ENCODE assay signal across 18 cellular contexts in the genomic region with DNA sequence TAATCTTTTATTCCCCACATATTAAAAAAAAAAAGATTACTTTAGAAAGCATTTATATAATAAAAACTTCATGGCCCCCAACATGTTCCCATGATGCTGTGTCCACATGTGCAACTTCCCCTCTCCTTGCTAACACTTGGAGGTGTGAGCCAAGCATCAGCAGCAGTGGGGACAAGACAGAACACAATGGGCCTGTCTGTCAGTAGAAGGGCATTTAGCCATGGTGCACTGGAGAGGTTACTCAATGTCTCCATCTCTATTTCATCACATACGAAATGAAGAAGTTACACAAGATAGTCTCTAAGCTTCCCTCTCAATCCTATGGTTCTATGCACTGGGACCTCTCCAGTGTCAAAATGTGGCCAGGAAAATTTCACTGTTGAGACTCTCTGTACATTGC. TPM values are rescaled to one million over a fixed set of nuclear protein-coding genes. Genes with fewer than 3 reads are reported as not detected.
A peak's percentile ranks its signal among the peaks of the same experiment; 100 is the strongest.
DNase-seq lines count a peak whose midpoint lies in the region; ATAC-seq and TF ChIP-seq lines count a peak whose summit lies in the region.
"Had no signal": no experiment of that assay in that cellular context is flagged by ENCODE, and none has a peak within 500 bp of the region (broad histone marks: within the 10 kb centered on the region; RNA-seq: fewer than 3 reads in every experiment).

No MANE protein-coding gene starts in this region.

- CTCF ChIA-PET in IMR-90 (lab: Yijun Ruan, JAX), result no interaction called here
- CTCF ChIA-PET in T-cell (lab: Charles Lee), result interaction anchor here (1.0 to 1.2 kb wide), 2 partner anchors 34 to 1288 kb away, joined by 3 read pairs; no protein-coding TSS in a partner anchor

- no peak overlapping the region; the same call in 1 of the 2 replicates for H3K23ac ChIP-seq in IMR-90 (ENCODE audit: low read depth, low read length)

- H4K20me1 ChIP-seq in IMR-90 (ENCODE audit: insufficient read depth, low read length), result no peaks in the 10 kb centered on the region

- dilution Hi-C loops in IMR-90 (cut with HindIII; ENCODE audit: low sequenced_read_pairs, unreplicated experiment), result no loop called here

- H3K18ac ChIP-seq in IMR-90 (ENCODE audit: low read depth, low read length), result no peak overlapping the region

- POLR2A ChIA-PET in IMR-90 (lab: Charles Lee; ENCODE audit: unreplicated experiment) (no interaction called here), T-cell (lab: Charles Lee) (no interaction called here)

- intact Hi-C loops in IMR-90 (cut with micrococcal nuclease) (no loop called here), psoas muscle (cut with DNase I) (no loop called here)

- peaks cover 0 to 4% of the 10 kb centered on the region in 2 donors for H3K27me3 Mint-ChIP-seq in T-cell

- no peak overlapping the region for H3K4me2 ChIP-seq in IMR-90 (ENCODE audit: low read depth, low read length)
- H3K4me2 ChIP-seq: hepatocyte, PC-9 had no signal

- H2BK5ac ChIP-seq in IMR-90 (ENCODE audit: low read depth, low read length, poor library complexity, severe bottlenecking), result no peak overlapping the region

- no peak overlapping the region for H4K8ac ChIP-seq in IMR-90 (ENCODE audit: low read depth in 2 of 2, low read length in 2 of 2)

- no peak overlapping the region for H4K5ac ChIP-seq in IMR-90 (ENCODE audit: low read depth, low read length)

- H3K4me3 ChIP-seq in IMR-90 (ENCODE audit: insufficient read depth, low read depth, low read length), result no peak overlapping the region
- no peak overlapping the region for H3K4me3 ChIP-seq in fibroblast of villous mesenchyme (ENCODE audit: low read depth, low read length)
- H3K4me3 ChIP-seq in psoas muscle, result no peak overlapping the region
- H3K4me3 ChIP-seq: hepatocyte, pancreas, PC-9, stomach had no signal

- H3K27me3 ChIP-seq in IMR-90 (ENCODE audit: control insufficient read depth, insufficient read depth, low read length) (no peaks in the 10 kb centered on the region), psoas muscle (ENCODE audit: insufficient read depth in 3 of 3, low read length in 2 of 3) (no peaks in the 10 kb centered on the region)
- H3K27me3 ChIP-seq: hepatocyte, pancreas, stomach had no signal

- no peak overlapping the region for H4K91ac ChIP-seq in IMR-90 (ENCODE audit: insufficient read depth, low read depth, low read length)

- no peak overlapping the region for H2BK20ac ChIP-seq in IMR-90 (ENCODE audit: low read depth, low read length)

- no peaks in the 10 kb centered on the region for H3K36me3 ChIP-seq in IMR-90 (ENCODE audit: control insufficient read depth, insufficient read depth, low read length)
- no peaks in the 10 kb centered on the region for H3K36me3 ChIP-seq in psoas muscle (ENCODE audit: insufficient read depth in 1 of 2, low read depth in 1 of 2)
- H3K36me3 ChIP-seq: pancreas, stomach had no signal

- H3K9me3 ChIP-seq in IMR-90 (ENCODE audit: control insufficient read depth, insufficient read depth, low read length) (no peaks in the 10 kb centered on the region), psoas muscle (no peaks in the 10 kb centered on the region)
- H3K9me3 ChIP-seq: pancreas, stomach had no signal

- no peaks in the 10 kb centered on the region for H3K79me1 ChIP-seq in IMR-90 (ENCODE audit: low read depth in 1 of 2, low read length in 2 of 2)

- no peak for TF ChIP-seq RAD21 in IMR-90 (IDR thresholded peaks at IDR 0.05; ENCODE audit: low read length)

- no peak overlapping the region for H3K27ac Mint-ChIP-seq in T-cell

- no peak overlapping the region for H2BK15ac ChIP-seq in IMR-90 (ENCODE audit: low read depth, low read length)

- no peak overlapping the region for H2AFZ ChIP-seq in IMR-90 (replicated peaks; ENCODE audit: low read length, poor library complexity)
- H2AFZ ChIP-seq: hepatocyte, PC-9 had no signal

- H3K4ac ChIP-seq in IMR-90 (ENCODE audit: low read depth, low read length), result no peak overlapping the region

- no peak overlapping the region for H3K4me3 Mint-ChIP-seq in T-cell

- DNase-seq in IMR-90 (no peak), SK-MEL-5 (ENCODE audit: low read depth, low spot score) (peak; percentile 41), fibroblast of villous mesenchyme (ENCODE audit: low read depth) (peak; percentile 9), psoas muscle (peak in 1 of 2 donors; percentile 27), T-cell (no peak), NAMALWA (ENCODE audit: low spot score) (no peak)
- DNase-seq: activated effector memory CD4-positive, alpha-beta T cell treated with anti-CD3 and anti-CD28 coated beads, Interleukin-2, amount 50 U/mL, for 16 hours; NCI-H187; NCI-H446; pancreas; PC-9; stomach; T-helper 1 cell had no signal

- H3K9me1 ChIP-seq in IMR-90 (ENCODE audit: insufficient read depth, low read length), result no peaks in the 10 kb centered on the region

- H3K9me3 Mint-ChIP-seq in T-cell, result no peaks in the 10 kb centered on the region

- BruUV-seq in IMR-90 (replicated peaks; lab: Mats Ljungman, UMichigan), result no TSS peak

- H3K14ac ChIP-seq in IMR-90 (replicated peaks; ENCODE audit: low read depth, low read length), result no peak overlapping the region

- no peak overlapping the region for H3K9ac ChIP-seq in IMR-90 (ENCODE audit: low read depth, low read length)

- no peak overlapping the region for H2BK120ac ChIP-seq in IMR-90 (ENCODE audit: low read depth, low read length)

- no CpG with 5 or more reads among the region's 1 CpG for WGBS in IMR-90 (ENCODE audit: extremely low coverage in 2 of 2, insufficient read length in 1 of 2), 2 experiments
- WGBS in psoas muscle, 3 donors, result 30 to 47% (median 35%) methylated on average over 1 of the region's 1 CpG

- H2AK5ac ChIP-seq in IMR-90 (ENCODE audit: low read depth, low read length), result no peak overlapping the region

- H3K36me3 Mint-ChIP-seq in T-cell, result no peaks in the 10 kb centered on the region

- no peaks in the 10 kb centered on the region for H3K4me1 Mint-ChIP-seq in T-cell

- in situ Hi-C loops in IMR-90 (cut with MboI; ENCODE audit: low sequenced_read_pairs) (no loop called here), SK-MEL-5 (cut with HindIII; ENCODE audit: low pct_unique_long_range_greater_than_20kb, low sequenced_read_pairs) (no loop called here)

- H3K4me1 ChIP-seq in IMR-90 (ENCODE audit: control insufficient read depth, insufficient read depth, low read length) (peaks cover 5% of the 10 kb centered on the region), psoas muscle (no peaks in the 10 kb centered on the region)
- H3K4me1 ChIP-seq: pancreas, stomach had no signal

- ATAC-seq in IMR-90 (ENCODE audit: low read depth), result no peak
- peak; percentile 36 to 82 (median 80) for ATAC-seq in psoas muscle
- no peak for ATAC-seq in T-cell (replicated peaks in 1 of 4)
- no peak for ATAC-seq in GM18909 (IDR thresholded peaks at IDR 0.05; ENCODE audit: poor library complexity, unreplicated experiment)
- ATAC-seq in HG02678 (IDR thresholded peaks at IDR 0.05; ENCODE audit: unreplicated experiment), result no peak

- no peak overlapping the region for H2AK9ac ChIP-seq in IMR-90 (replicated peaks; ENCODE audit: low read depth, low read length, poor library complexity)

- H3K56ac ChIP-seq in IMR-90 (ENCODE audit: extremely low read depth, insufficient read depth, low read length), result no peak overlapping the region

- no peak for TF ChIP-seq POLR2A in IMR-90 (IDR thresholded peaks at IDR 0.05; ENCODE audit: low read depth, low read length)

- no peak overlapping the region for H3K27ac ChIP-seq in IMR-90 (ENCODE audit: insufficient read depth, low read length)
- H3K27ac ChIP-seq in psoas muscle, result no peak overlapping the region
- H3K27ac ChIP-seq: epithelial cell of prostate, hepatocyte, pancreas, PC-9, stomach had no signal

- TF ChIP-seq CTCF in IMR-90 (conservative IDR thresholded peaks at IDR 0.05; ENCODE audit: low read depth, low read length) (no peak), fibroblast of villous mesenchyme (IDR thresholded peaks at IDR 0.05; ENCODE audit: insufficient read depth, low read depth, low read length) (no peak), psoas muscle (IDR thresholded peaks at IDR 0.05) (no peak)

TF ChIP-seq in IMR-90, 13 proteins besides CTCF, POLR2A, EP300 and RAD21:
- no peak for TF ChIP-seq MAZ (IDR thresholded peaks at IDR 0.05; ENCODE audit: borderline replicate concordance, low read depth, low read length)
- 0 out of 2 replicates have a peak, but pooled peaks have one; percentile 5 for TF ChIP-seq CEBPB (IDR thresholded peaks at IDR 0.05; ENCODE audit: low read depth, low read length)

RNA-seq across cellular contexts. Expression of gene VIT, which starts 2.5 kb away (rescaled TPM):
- under 0.01 TPM in 1 of 2 replicates, not detected in the other for total RNA-seq in IMR-90 (2012; rRNA removed)
- polyA plus RNA-seq in IMR-90 (2012; rRNA removed), result 0.07 TPM in 1 of 2 replicates, not detected in the other
- not detected in 2 replicates for polyA plus RNA-seq in IMR-90 (2012; cell fraction: cytosol; rRNA removed)
- polyA plus RNA-seq in IMR-90 (2012; cell fraction: nucleus; rRNA removed; ENCODE audit: low replicate concordance), result 0.05 and 0.07 TPM in 2 replicates
- not detected in 2 replicates for total RNA-seq in SK-MEL-5 (2014; rRNA removed; shearing (Covaris generic))
- polyA plus RNA-seq in SK-MEL-5 (2015; cell fraction: cytosol; rRNA removed), result 0.06 and 1.7 TPM in 2 replicates
- 0.12 TPM in 1 of 2 replicates, not detected in the other for polyA plus RNA-seq in SK-MEL-5 (2015; cell fraction: nucleus; rRNA removed)
- under 0.01 TPM in 1 of 2 replicates, not detected in the other for total RNA-seq in fibroblast of villous mesenchyme
- total RNA-seq in psoas muscle, result 1 to 10 TPM; 1.2 to 8.5 (median 2.9) TPM
- polyA plus RNA-seq in psoas muscle, result 1 to 10 TPM; 4.5 to 8.4 (median 4.5) TPM
- under 1 TPM in 1 of 5 donors, not detected in 4; 0.14 TPM for total RNA-seq in T-cell
- total RNA-seq: kidney epithelial cell, PC-9 had no signal

Comparison
In these comparisons a context has a peak if more than half of its experiments do, and no peak if none do; other contexts are left out.
1. ATAC-seq: peak in psoas muscle (4 of 4); none in IMR-90 (single experiment), T-cell (0 of 4), GM18909 (single experiment) and HG02678 (single experiment).
2. DNase-seq: peak in SK-MEL-5 (single experiment) and fibroblast of villous mesenchyme (single experiment); none in IMR-90 (single experiment), T-cell (0 of 34) and NAMALWA (single experiment).